ENCODE assay signal across 9 cellular contexts in genomic region chr12:30908389-30909087, GRCh38. TPM values are rescaled to one million over a fixed set of nuclear protein-coding genes. Genes with fewer than 3 reads are reported as not detected.
DNase-seq lines count a peak whose midpoint lies in the region; ATAC-seq lines count a peak whose summit lies in the region.
"Had no signal": no experiment of that assay in that cellular context is flagged by ENCODE, and none has a peak within 500 bp of the region (broad histone marks: within the 10 kb centered on the region; RNA-seq: fewer than 3 reads in every experiment).

No MANE protein-coding gene starts in this region.

- ATAC-seq in GM18873 (IDR thresholded peaks at IDR 0.05; ENCODE audit: low FRiP score, unreplicated experiment), result no peak

- H3K4me3 ChIP-seq in rectal smooth muscle tissue (ENCODE audit: low read length), result no peak overlapping the region

- peaks cover 9% of the 10 kb centered on the region for H3K4me1 ChIP-seq in rectal smooth muscle tissue (ENCODE audit: control insufficient read depth, insufficient read depth, low read length)

- DNase-seq in EL (peak; percentile 35), NCI-H146 treated with DMSO at 0.1 percent for 48 hours (lab: John Stamatoyannopoulos, UW; ENCODE audit: unreplicated experiment) (peak; percentile 10), dermis blood vessel endothelial cell (peak; percentile 4), NCI-H446 treated with DMSO at 0.1 percent for 48 hours (lab: John Stamatoyannopoulos, UW) (no peak), NCI-H1105 (lab: John Stamatoyannopoulos, UW) (no peak)
- no peak for DNase-seq in activated CD4-positive, alpha-beta T cell treated with anti-CD3 and anti-CD28 coated beads, Interleukin-2, amount 50 U/mL, for 1 hour
- DNase-seq: nucleus accumbens had no signal

- no peaks in the 10 kb centered on the region for H3K27me3 ChIP-seq in rectal smooth muscle tissue (ENCODE audit: control insufficient read depth, insufficient read depth, low read length)

- no peaks in the 10 kb centered on the region for H3K36me3 ChIP-seq in rectal smooth muscle tissue (ENCODE audit: control insufficient read depth, insufficient read depth, low read length)

- no peak overlapping the region for H3K9ac ChIP-seq in rectal smooth muscle tissue (ENCODE audit: low read length)

- H3K27ac ChIP-seq in rectal smooth muscle tissue (ENCODE audit: low read depth, low read length), result peak overlapping the region; percentile 32

RNA-seq across cellular contexts. Expression of gene TSPAN11, which starts 18.0 kb away (rescaled TPM):
- total RNA-seq in dermis blood vessel endothelial cell, result 7.7 and 11.4 TPM in 2 replicates

Comparison
In these comparisons a context has a peak if more than half of its experiments do, and no peak if none do; other contexts are left out.
1. DNase-seq: peak in EL (single experiment), NCI-H146 treated with DMSO at 0.1 percent for 48 hours (single experiment) and dermis blood vessel endothelial cell (single experiment); none in NCI-H446 treated with DMSO at 0.1 percent for 48 hours (single experiment), activated CD4-positive, alpha-beta T cell treated with anti-CD3 and anti-CD28 coated beads, Interleukin-2, amount 50 U/mL, for 1 hour (single experiment) and NCI-H1105 (single experiment).